In the genomic region with DNA sequence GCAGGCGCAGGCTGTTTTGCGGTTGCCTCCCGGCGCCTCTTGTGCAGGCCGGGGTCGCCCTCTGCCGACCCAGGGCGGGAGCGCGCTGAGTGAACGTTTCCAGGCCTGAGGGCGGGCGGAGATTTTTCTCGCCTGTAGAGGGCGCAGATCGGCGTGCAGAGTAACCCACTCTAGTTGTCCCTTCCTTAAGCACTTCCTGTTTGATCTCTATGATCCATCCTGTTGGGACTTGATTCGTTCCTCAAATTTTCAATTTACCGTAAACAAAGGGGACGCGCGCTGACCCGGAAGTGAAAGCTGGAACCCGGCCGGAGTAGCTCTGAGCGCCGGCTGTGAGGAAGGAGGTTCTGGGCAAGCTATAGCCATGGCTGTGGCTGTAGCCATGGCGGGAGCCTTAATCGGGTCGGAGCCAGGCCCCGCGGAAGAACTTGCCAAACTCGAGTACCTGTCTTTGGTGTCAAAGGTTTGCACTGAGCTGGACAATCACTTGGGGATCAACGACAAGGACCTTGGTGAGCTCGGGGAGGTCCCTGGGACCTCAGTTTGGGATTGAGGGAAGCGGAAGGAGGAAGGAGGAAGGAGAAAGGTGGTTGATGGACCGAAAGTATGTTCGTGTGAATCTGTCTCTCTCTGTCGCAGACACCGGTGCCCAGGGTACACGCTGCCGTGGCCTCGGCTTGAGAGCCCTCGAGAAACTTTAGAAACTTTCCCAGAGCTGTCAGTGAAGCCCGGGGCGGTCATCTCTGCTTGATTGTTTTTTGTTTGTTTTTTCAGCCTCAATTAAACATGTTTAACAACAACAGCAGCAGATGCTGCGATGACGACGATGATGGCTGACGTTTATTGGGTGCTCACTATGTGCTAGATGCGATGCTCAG, we compare ENCODE assay signal across 8 cellular contexts. TPM values are rescaled to one million over a fixed set of nuclear protein-coding genes. Genes with fewer than 3 reads are reported as not detected.
A peak's percentile ranks its signal among the peaks of the same experiment; 100 is the strongest.
DNase-seq lines count a peak whose midpoint lies in the region; TF ChIP-seq lines count a peak whose summit lies in the region.

A gene (plus strand): TSS at position 302 of the 878 bp plus-strand sequence. CDS start 63 bp downstream, at position 365.

- H3K36me3 ChIP-seq in H7 (replicated peaks; ENCODE audit: control insufficient read depth, insufficient read depth, low read length) (no peaks in the 10 kb centered on the region), neural cell (ENCODE audit: insufficient read depth, low read length) (no peaks in the 10 kb centered on the region), stomach smooth muscle (ENCODE audit: control insufficient read depth in 2 of 2, insufficient read depth in 2 of 2, low read length in 2 of 2) (no peaks in the 10 kb centered on the region)

- H3K4me3 ChIP-seq in H7 (ENCODE audit: insufficient read depth, low read depth, low read length) = peak within 1 kb of the TSS; percentile 68
- H3K4me3 ChIP-seq in neural cell (ENCODE audit: low read length) = peak within 1 kb of the TSS; percentile 85
- peak within 1 kb of the TSS; percentile 97 to 100 for H3K4me3 ChIP-seq in stomach smooth muscle (ENCODE audit: low read length in 2 of 2)

- H2AFZ ChIP-seq in neural cell (ENCODE audit: low read depth, low read length) = peak within 1 kb of the TSS; percentile 99

- peak; percentile 100 for TF ChIP-seq CTCF in neural cell (IDR thresholded peaks at IDR 0.05; ENCODE audit: poor library complexity, severe bottlenecking)

- H3K9ac ChIP-seq in neural cell (ENCODE audit: low read length) = peak within 1 kb of the TSS; percentile 78
- peak within 1 kb of the TSS; percentile 98 for H3K9ac ChIP-seq in stomach smooth muscle (ENCODE audit: low read length in 2 of 2)

- H3K9me3 ChIP-seq in neural cell (ENCODE audit: low read length) (no peaks in the 10 kb centered on the region), stomach smooth muscle (ENCODE audit: control insufficient read depth in 2 of 2, low read length in 2 of 2) (no peaks in the 10 kb centered on the region)

- no peaks in the 10 kb centered on the region for H3K9me2 ChIP-seq in neural cell (ENCODE audit: insufficient read depth, low read length)

- H3K27ac ChIP-seq in neural cell (ENCODE audit: low read length) (peak within 1 kb of the TSS; percentile 80), stomach smooth muscle (ENCODE audit: low read length) (peak within 1 kb of the TSS; percentile 89)

- H3K27me3 ChIP-seq in H7 (ENCODE audit: control insufficient read depth, insufficient read depth, low read length) (no peaks in the 10 kb centered on the region), neural cell (ENCODE audit: insufficient read depth, low read depth, low read length) (no peaks in the 10 kb centered on the region), stomach smooth muscle (ENCODE audit: control insufficient read depth in 1 of 2, insufficient read depth in 2 of 2, low read length in 2 of 2) (no peaks in the 10 kb centered on the region)

- peaks cover 38% of the 10 kb centered on the region for H3K79me2 ChIP-seq in neural cell (replicated peaks; ENCODE audit: insufficient read depth, low read length)

- H4K20me1 ChIP-seq in neural cell (ENCODE audit: insufficient read depth) = no peaks in the 10 kb centered on the region

- peak; percentile 72 for TF ChIP-seq EP300 in neural cell (conservative IDR thresholded peaks at IDR 0.05; ENCODE audit: poor library complexity, severe bottlenecking)

- in situ Hi-C loops in G401 (cut with HindIII; ENCODE audit: low sequenced_read_pairs) = no loop called here

- DNase-seq in G401 (ENCODE audit: low spot score) = peak; percentile 99
- peak; percentile 93 for DNase-seq in H7
- peak; percentile 98 for DNase-seq in M059J (ENCODE audit: low read depth)
- DNase-seq in SHP77 treated with DMSO at 0.1 percent for 48 hours (lab: John Stamatoyannopoulos, UW) = peak; percentile 97
- peak; percentile 89 for DNase-seq in activated gamma-delta T cell (lab: John Stamatoyannopoulos, UW)
- peak; percentile 99 for DNase-seq in fibroblast of the conjunctiva (ENCODE audit: low read depth)

- H3F3A ChIP-seq in neural cell (ENCODE audit: insufficient read depth, low read length, poor library complexity, severe bottlenecking) = no peaks in the 10 kb centered on the region

- peak within 1 kb of the TSS; percentile 57 for H3K4me2 ChIP-seq in neural cell (ENCODE audit: low read length)

- peaks cover 22% of the 10 kb centered on the region for H3K4me1 ChIP-seq in stomach smooth muscle (ENCODE audit: control insufficient read depth, insufficient read depth, low read length)

- TF ChIP-seq RAD21 in neural cell (conservative IDR thresholded peaks at IDR 0.05) = peak; percentile 100

TF ChIP-seq in neural cell, 6 proteins besides CTCF, POLR2A, EP300 and RAD21:
- TF ChIP-seq MXI1 (conservative IDR thresholded peaks at IDR 0.05; ENCODE audit: poor library complexity, severe bottlenecking) = peak; percentile 83
- TF ChIP-seq TAF1 (IDR thresholded peaks at IDR 0.05; ENCODE audit: low read depth) = peak; percentile 82
- TF ChIP-seq EZH2 (IDR thresholded peaks at IDR 0.05; ENCODE audit: borderline replicate concordance, insufficient read depth, low read length, poor library complexity, severe bottlenecking) = no peak
- TF ChIP-seq, protein P1, sequence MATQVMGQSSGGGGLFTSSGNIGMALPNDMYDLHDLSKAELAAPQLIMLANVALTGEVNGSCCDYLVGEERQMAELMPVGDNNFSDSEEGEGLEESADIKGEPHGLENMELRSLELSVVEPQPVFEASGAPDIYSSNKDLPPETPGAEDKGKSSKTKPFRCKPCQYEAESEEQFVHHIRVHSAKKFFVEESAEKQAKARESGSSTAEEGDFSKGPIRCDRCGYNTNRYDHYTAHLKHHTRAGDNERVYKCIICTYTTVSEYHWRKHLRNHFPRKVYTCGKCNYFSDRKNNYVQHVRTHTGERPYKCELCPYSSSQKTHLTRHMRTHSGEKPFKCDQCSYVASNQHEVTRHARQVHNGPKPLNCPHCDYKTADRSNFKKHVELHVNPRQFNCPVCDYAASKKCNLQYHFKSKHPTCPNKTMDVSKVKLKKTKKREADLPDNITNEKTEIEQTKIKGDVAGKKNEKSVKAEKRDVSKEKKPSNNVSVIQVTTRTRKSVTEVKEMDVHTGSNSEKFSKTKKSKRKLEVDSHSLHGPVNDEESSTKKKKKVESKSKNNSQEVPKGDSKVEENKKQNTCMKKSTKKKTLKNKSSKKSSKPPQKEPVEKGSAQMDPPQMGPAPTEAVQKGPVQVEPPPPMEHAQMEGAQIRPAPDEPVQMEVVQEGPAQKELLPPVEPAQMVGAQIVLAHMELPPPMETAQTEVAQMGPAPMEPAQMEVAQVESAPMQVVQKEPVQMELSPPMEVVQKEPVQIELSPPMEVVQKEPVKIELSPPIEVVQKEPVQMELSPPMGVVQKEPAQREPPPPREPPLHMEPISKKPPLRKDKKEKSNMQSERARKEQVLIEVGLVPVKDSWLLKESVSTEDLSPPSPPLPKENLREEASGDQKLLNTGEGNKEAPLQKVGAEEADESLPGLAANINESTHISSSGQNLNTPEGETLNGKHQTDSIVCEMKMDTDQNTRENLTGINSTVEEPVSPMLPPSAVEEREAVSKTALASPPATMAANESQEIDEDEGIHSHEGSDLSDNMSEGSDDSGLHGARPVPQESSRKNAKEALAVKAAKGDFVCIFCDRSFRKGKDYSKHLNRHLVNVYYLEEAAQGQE (IDR thresholded peaks at IDR 0.05; ENCODE audit: borderline replicate concordance) = peak; percentile 77
- peak; percentile 94 for TF ChIP-seq POLR2AphosphoS5 (IDR thresholded peaks at IDR 0.05)
- TF ChIP-seq SMC3 (conservative IDR thresholded peaks at IDR 0.05; ENCODE audit: poor library complexity) = peak; percentile 100

RNA-seq across cellular contexts. Expression of the gene that starts here (rescaled TPM):
- 25.9 and 43.7 TPM in 2 replicates for total RNA-seq in G401 (2014; rRNA removed; shearing (Covaris generic))
- total RNA-seq in H7 (2014; rRNA removed; shearing (Covaris generic)) = 42.6 and 44.9 TPM in 2 replicates
- 53.7 and 62.9 TPM in 2 replicates for total RNA-seq in M059J (2014; rRNA removed; shearing (Covaris generic))
- polyA plus RNA-seq in neural cell = 19.4 and 20.7 TPM in 2 replicates
- polyA minus RNA-seq in neural cell = 56.7 and 60.9 TPM in 2 replicates

Comparison
In these comparisons a context has a peak if more than half of its experiments do, and no peak if none do; other contexts are left out.
1. Peak in every context shown above with its lines: DNase-seq, H3K4me3 ChIP-seq and H3K27ac ChIP-seq.